9 cellular contexts compared by ENCODE assay signal in genomic region chr11:132125855-132126841, GRCh38.
A peak's percentile ranks its signal among the peaks of the same experiment; 100 is the strongest.
DNase-seq lines count a peak whose midpoint lies in the region; TF ChIP-seq lines count a peak whose summit lies in the region.
"Had no signal": no experiment of that assay in that cellular context is flagged by ENCODE, and none has a peak within 500 bp of the region (broad histone marks: within the 10 kb centered on the region; RNA-seq: fewer than 3 reads in every experiment).

No MANE protein-coding gene starts in this region.

- H4K20me1 ChIP-seq in osteoblast (ENCODE audit: insufficient read depth, low read length): no peaks in the 10 kb centered on the region

- peak; percentile 17 for DNase-seq in NCI-H2029 treated with DMSO at 0.1 percent for 48 hours (lab: John Stamatoyannopoulos, UW)
- no peak for DNase-seq in NCI-H2029 (lab: John Stamatoyannopoulos, UW)
- DNase-seq in NCI-H524 treated with DMSO at 0.1 percent for 48 hours (lab: John Stamatoyannopoulos, UW): peak; percentile 15
- peak; percentile 21 for DNase-seq in fibroblast of gingiva (ENCODE audit: low read depth)
- peak; percentile 71 for DNase-seq in osteoblast (ENCODE audit: insufficient read length, low spot score, missing footprints)
- DNase-seq in HAP-1 (ENCODE audit: low spot score in 2 of 2): no peak
- DNase-seq in KG1 (lab: John Stamatoyannopoulos, UW): no peak
- no peak for DNase-seq in CD8-positive, alpha-beta memory T cell

- peak overlapping the region; percentile 85 for H3K4me2 ChIP-seq in osteoblast (ENCODE audit: insufficient read depth, low read length)

- H3K36me3 Mint-ChIP-seq in CD8-positive, alpha-beta memory T cell: no peaks in the 10 kb centered on the region

- H3K27ac Mint-ChIP-seq in CD8-positive, alpha-beta memory T cell: no peak overlapping the region

- no peaks in the 10 kb centered on the region for H3K9me3 Mint-ChIP-seq in CD8-positive, alpha-beta memory T cell

- CTCF ChIA-PET in CD8-positive, alpha-beta memory T cell (lab: Charles Lee): no interaction called here

- H3K4me1 ChIP-seq in osteoblast (ENCODE audit: insufficient read depth, low read length) (peaks cover 25% of the 10 kb centered on the region), HAP-1 (no peaks in the 10 kb centered on the region)
- H3K4me1 ChIP-seq in CD8-positive, alpha-beta memory T cell (ENCODE audit: insufficient read depth, low read length): no peaks in the 10 kb centered on the region

- H2AFZ ChIP-seq in osteoblast (ENCODE audit: low read length): peak overlapping the region; percentile 58

- H3K4me1 Mint-ChIP-seq in CD8-positive, alpha-beta memory T cell: no peaks in the 10 kb centered on the region

- H3K27me3 ChIP-seq in osteoblast (ENCODE audit: insufficient read depth, low read length): no peaks in the 10 kb centered on the region
- no peaks in the 10 kb centered on the region for H3K27me3 ChIP-seq in HAP-1 (ENCODE audit: low read depth)
- no peaks in the 10 kb centered on the region for H3K27me3 ChIP-seq in CD8-positive, alpha-beta memory T cell (ENCODE audit: insufficient read depth, low read length, poor library complexity, severe bottlenecking)

- no peaks in the 10 kb centered on the region for H3K9me3 ChIP-seq in osteoblast (ENCODE audit: low read depth, low read length)
- no peaks in the 10 kb centered on the region for H3K9me3 ChIP-seq in HAP-1
- H3K9me3 ChIP-seq in CD8-positive, alpha-beta memory T cell (ENCODE audit: low read length): no peaks in the 10 kb centered on the region
- H3K9me3 ChIP-seq: mucosa of descending colon had no signal

- H3K27ac ChIP-seq in osteoblast (ENCODE audit: low read depth, low read length): peak overlapping the region; percentile 91
- H3K27ac ChIP-seq in CD8-positive, alpha-beta memory T cell (ENCODE audit: low read depth, low read length): no peak overlapping the region

- no peak overlapping the region for H3K4me3 Mint-ChIP-seq in CD8-positive, alpha-beta memory T cell

- H3K4me3 ChIP-seq in osteoblast (ENCODE audit: insufficient read depth, low read length) (peak overlapping the region; percentile 62), HAP-1 (no peak overlapping the region)
- no peak overlapping the region for H3K4me3 ChIP-seq in CD8-positive, alpha-beta memory T cell (ENCODE audit: low read length)
- H3K4me3 ChIP-seq: mucosa of descending colon had no signal

- in situ Hi-C loops in HAP-1 (cut with MboI; ENCODE audit: low sequenced_read_pairs): no loop called here

- H3K27me3 Mint-ChIP-seq in CD8-positive, alpha-beta memory T cell: no peaks in the 10 kb centered on the region

- peaks cover 25% of the 10 kb centered on the region for H3K79me2 ChIP-seq in osteoblast (ENCODE audit: insufficient read depth, low read length)

- no peak for TF ChIP-seq CTCF in osteoblast (IDR thresholded peaks at IDR 0.05; ENCODE audit: extremely low read depth, low read depth, low read length)

- POLR2A ChIA-PET in CD8-positive, alpha-beta memory T cell (lab: Charles Lee): no interaction called here

- no peaks in the 10 kb centered on the region for H3K36me3 ChIP-seq in osteoblast (ENCODE audit: insufficient read depth, low read length)
- H3K36me3 ChIP-seq in HAP-1 (replicated peaks): no peaks in the 10 kb centered on the region
- no peaks in the 10 kb centered on the region for H3K36me3 ChIP-seq in CD8-positive, alpha-beta memory T cell (ENCODE audit: insufficient read depth, low read length)

Comparison
In these comparisons a context has a peak if more than half of its experiments do, and no peak if none do; other contexts are left out.
1. DNase-seq: peak in NCI-H2029 treated with DMSO at 0.1 percent for 48 hours (single experiment), NCI-H524 treated with DMSO at 0.1 percent for 48 hours (single experiment), fibroblast of gingiva (single experiment) and osteoblast (single experiment); none in NCI-H2029 (single experiment), HAP-1 (0 of 2), KG1 (single experiment) and CD8-positive, alpha-beta memory T cell (0 of 5).